ENCODE assay signal across 24 cellular contexts in the genomic region with DNA sequence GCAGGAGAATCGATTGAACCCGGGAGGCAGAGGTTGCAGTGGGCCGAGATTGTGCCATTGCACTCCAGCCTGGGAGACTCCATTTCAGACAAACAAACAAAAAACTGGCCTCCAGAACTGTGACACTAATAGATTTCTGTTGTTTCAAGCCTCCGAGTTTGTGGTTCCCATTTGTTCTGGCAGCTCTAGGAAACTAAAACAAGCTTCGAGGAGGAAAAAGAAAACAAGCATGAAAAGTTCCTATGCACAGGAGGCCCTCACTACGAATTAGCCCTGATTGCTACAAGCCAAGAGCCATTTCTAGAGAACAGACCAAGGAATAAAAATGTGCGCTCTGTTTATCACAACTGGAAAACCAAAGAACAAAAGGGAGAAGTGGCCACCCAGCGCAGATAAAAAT. TPM values are rescaled to one million over a fixed set of nuclear protein-coding genes. Genes with fewer than 3 reads are reported as not detected.
DNase-seq lines count a peak whose midpoint lies in the region; ATAC-seq, FAIRE-seq and TF ChIP-seq lines count a peak whose summit lies in the region.
"Had no signal": no experiment of that assay in that cellular context is flagged by ENCODE, and none has a peak within 500 bp of the region (broad histone marks: within the 10 kb centered on the region; RNA-seq: fewer than 3 reads in every experiment).

No MANE protein-coding gene starts in this region.

- CTCF ChIA-PET in RWPE1 (lab: Yijun Ruan, JAX) = interaction anchor here (1.1 kb wide), 1 partner anchor 13 kb away, joined by 4 read pairs; no protein-coding TSS in a partner anchor

- H3K4me3 Mint-ChIP-seq in osteocyte (ENCODE audit: unreplicated experiment) = no peak overlapping the region
- H3K4me3 Mint-ChIP-seq: activated naive CD4-positive, alpha-beta T cell treated with anti-CD3 and anti-CD28 coated beads for 36 hours had no signal

- peak overlapping the region; percentile 93 for H3K27ac ChIP-seq in RWPE1
- H3K27ac ChIP-seq: Peyer's patch, SK-N-MC, vagina had no signal

- POLR2A ChIA-PET in RWPE1 (lab: Yijun Ruan, JAX; ENCODE audit: low non-redundant PET) = no interaction called here

- DNase-seq in AG10803 (ENCODE audit: low read depth) (peak; percentile 10), RWPE1 (ENCODE audit: low spot score) (no peak), fibroblast of gingiva (ENCODE audit: low read depth) (peak; percentile 70), osteocyte (ENCODE audit: extremely low spot score, unreplicated experiment) (no peak), GM12891 (ENCODE audit: insufficient read length, low spot score) (no peak)
- DNase-seq in stimulated activated naive CD4-positive, alpha-beta T cell (lab: John Stamatoyannopoulos, UW) = no peak
- DNase-seq: activated CD4-positive, alpha-beta T cell treated with anti-CD3 and anti-CD28 coated beads for 4 hours; activated naive CD4-positive, alpha-beta T cell treated with anti-CD3 and anti-CD28 coated beads for 36 hours; amniotic stem cell; DMS79; kidney glomerular epithelial cell; NCI-H1417 treated with DMSO at 0.1 percent for 48 hours; NCI-H2107; NK-92 treated with Interleukin-12 subunit alpha and Interleukin-12 subunit beta, amount 100 ng/mL, for 24 hours; stimulated activated CD4-positive, alpha-beta T cell treated with anti-CD3 and anti-CD28 coated beads, Interleukin-1b, Interleukin-23, amount 100 ng/mL, for 48 hours; substantia nigra; T-helper 2 cell had no signal

- peaks cover 29% of the 10 kb centered on the region for H3K4me1 Mint-ChIP-seq in osteocyte (ENCODE audit: unreplicated experiment)

- no peak overlapping the region for H3K4me3 ChIP-seq in AG10803 (ENCODE audit: low read length)
- H3K4me3 ChIP-seq: MG63, Peyer's patch, SK-N-MC, vagina had no signal

- peaks cover 4% of the 10 kb centered on the region for H3K9me3 Mint-ChIP-seq in osteocyte (ENCODE audit: unreplicated experiment)
- H3K9me3 Mint-ChIP-seq: activated naive CD4-positive, alpha-beta T cell treated with anti-CD3 and anti-CD28 coated beads for 36 hours had no signal

- no peaks in the 10 kb centered on the region for H3K36me3 Mint-ChIP-seq in osteocyte (ENCODE audit: unreplicated experiment)

- ATAC-seq in GM21825 (IDR thresholded peaks at IDR 0.05; ENCODE audit: unreplicated experiment) = no peak
- no peak for ATAC-seq in HG03045 (IDR thresholded peaks at IDR 0.05; ENCODE audit: unreplicated experiment)

- TF ChIP-seq POLR2A in GM12891 (IDR thresholded peaks at IDR 0.05; ENCODE audit: low read depth, low read length) = no peak

- H3K27me3 Mint-ChIP-seq in osteocyte (ENCODE audit: unreplicated experiment) = peaks cover 8% of the 10 kb centered on the region

- TF ChIP-seq CTCF in AG10803 (conservative IDR thresholded peaks at IDR 0.05; ENCODE audit: low read length) (no peak), RWPE1 (conservative IDR thresholded peaks at IDR 0.05; ENCODE audit: low read depth) (no peak), osteocyte (IDR thresholded peaks at IDR 0.05) (no peak)

- peak overlapping the region; percentile 7 for H3K27ac Mint-ChIP-seq in osteocyte (ENCODE audit: unreplicated experiment)
- H3K27ac Mint-ChIP-seq: activated naive CD4-positive, alpha-beta T cell treated with anti-CD3 and anti-CD28 coated beads for 36 hours; progenitor cell of endocrine pancreas had no signal

- no peak for FAIRE-seq in GM12891 (lab: Jason Lieb, UNC)

TF ChIP-seq in GM12891, 5 proteins besides CTCF, POLR2A, EP300 and RAD21:
- no peak for TF ChIP-seq PAX5 (IDR thresholded peaks at IDR 0.05; ENCODE audit: insufficient read depth, low read length, severe bottlenecking)
- no peak for TF ChIP-seq POLR2AphosphoS5 (IDR thresholded peaks at IDR 0.05; ENCODE audit: low read depth, low read length)
- TF ChIP-seq TAF1 (IDR thresholded peaks at IDR 0.05; ENCODE audit: low read depth, low read length) = no peak
- TF ChIP-seq SPI1 (IDR thresholded peaks at IDR 0.05; ENCODE audit: low read depth, low read length) = no peak
- TF ChIP-seq POU2F2 (IDR thresholded peaks at IDR 0.05; ENCODE audit: low read depth, low read length) = no peak

RNA-seq across cellular contexts. Expression of a gene that starts 47.8 kb away (rescaled TPM):
- 0.03 and 0.16 TPM in 2 replicates for total RNA-seq in osteocyte
- polyA plus RNA-seq in GM12891 (2012; ENCODE audit: low read depth, missing spikeins) = 0.13 TPM
- total RNA-seq: activated naive CD4-positive, alpha-beta T cell treated with anti-CD3 and anti-CD28 coated beads for 36 hours had no signal

Comparison
In these comparisons a context has a peak if more than half of its experiments do, and no peak if none do; other contexts are left out.
1. DNase-seq: peak in AG10803 (single experiment) and fibroblast of gingiva (single experiment); none in RWPE1 (single experiment), osteocyte (single experiment), GM12891 (single experiment) and stimulated activated naive CD4-positive, alpha-beta T cell (0 of 6).